Comparison of ENCODE assay signal across 8 cellular contexts in the genomic region with DNA sequence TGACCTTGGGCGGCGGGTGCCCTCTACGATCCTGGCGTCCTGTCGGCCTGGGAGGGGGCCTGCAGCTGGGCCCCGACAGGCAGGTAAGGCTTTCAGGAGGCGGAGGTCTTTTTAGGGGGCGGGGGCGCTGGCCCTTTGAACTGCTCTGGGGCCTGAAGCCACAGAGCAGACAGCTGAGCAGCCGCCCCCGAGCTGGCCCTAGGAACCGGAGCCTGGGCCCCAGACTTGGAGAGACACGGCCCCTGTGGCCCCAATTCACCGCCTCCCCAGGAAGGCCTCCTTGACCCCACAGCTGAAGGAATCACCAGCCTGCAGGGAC. TPM values are rescaled to one million over a fixed set of nuclear protein-coding genes. Genes with fewer than 3 reads are reported as not detected.
DNase-seq lines count a peak whose midpoint lies in the region; ATAC-seq, FAIRE-seq and TF ChIP-seq lines count a peak whose summit lies in the region.

No MANE protein-coding gene starts in this region.

- H3K9me3 Mint-ChIP-seq in activated CD4-positive, alpha-beta T cell treated with anti-CD3 and anti-CD28 coated beads for 36 hours (ENCODE audit: low read depth), result peaks cover 4% of the 10 kb centered on the region
- H3K9me3 Mint-ChIP-seq in astrocyte (ENCODE audit: unreplicated experiment), result no peaks in the 10 kb centered on the region

- peak overlapping the region; percentile 98 for H3K4me2 ChIP-seq in astrocyte (ENCODE audit: low read length)

- no peak for ATAC-seq in activated CD4-positive, alpha-beta T cell treated with anti-CD3 and anti-CD28 coated beads for 36 hours

- no peak for FAIRE-seq in astrocyte (lab: Jason Lieb, UNC)

- 21% methylated on average over 14 of the region's 14 CpGs for WGBS in liver

- H3K4me3 Mint-ChIP-seq in activated CD4-positive, alpha-beta T cell treated with anti-CD3 and anti-CD28 coated beads for 36 hours, result peak overlapping the region; percentile 80
- H3K4me3 Mint-ChIP-seq in astrocyte (ENCODE audit: unreplicated experiment), result peak overlapping the region; percentile 83

- no peaks in the 10 kb centered on the region for H3K27me3 ChIP-seq in astrocyte (ENCODE audit: insufficient read depth, low read length)
- no peaks in the 10 kb centered on the region for H3K27me3 ChIP-seq in liver (ENCODE audit: control insufficient read depth in 4 of 4, insufficient read depth in 4 of 4, low read length in 3 of 4)
- no peaks in the 10 kb centered on the region for H3K27me3 ChIP-seq in tibial artery

- TF ChIP-seq CTCF in astrocyte (IDR thresholded peaks at IDR 0.05; ENCODE audit: insufficient read depth, low read depth, low read length) (no peak), liver (IDR thresholded peaks at IDR 0.05; ENCODE audit: low read depth, low read length, missing input control) (no peak), tibial artery (IDR thresholded peaks at IDR 0.05) (peak in 1 of 2 experiments; percentile 10)

- intact Hi-C loops in activated CD4-positive, alpha-beta T cell treated with anti-CD3 and anti-CD28 coated beads for 36 hours (cut with DNase I, micrococcal nuclease), result loop anchor here (1.0 to 5.0 kb wide), 10 partner anchors 24 to 1359 kb away; partner anchors contain the start of gene TBC1D22A (in 2 of the 2)
- intact Hi-C loops in tibial artery (cut with DNase I; ENCODE audit: low total_unique reads), result no loop called here
- intact Hi-C loops in posterior vena cava (cut with DNase I), result no loop called here

- H3K4me1 ChIP-seq in astrocyte (ENCODE audit: insufficient read depth, low read length), result peaks cover 36% of the 10 kb centered on the region
- peaks cover 15 to 70% (median 53%) of the 10 kb centered on the region in 4 donors for H3K4me1 ChIP-seq in liver (ENCODE audit: control insufficient read depth in 4 of 4, insufficient read depth in 4 of 4, low read length in 3 of 4)
- H3K4me1 ChIP-seq in tibial artery, result peaks cover 6 to 51% (median 45%) of the 10 kb centered on the region in 4 donors

- H3K27ac Mint-ChIP-seq in activated CD4-positive, alpha-beta T cell treated with anti-CD3 and anti-CD28 coated beads for 36 hours, result peak overlapping the region; percentile 91
- peak overlapping the region; percentile 78 for H3K27ac Mint-ChIP-seq in astrocyte (ENCODE audit: unreplicated experiment)

- peak; percentile 62 for DNase-seq in activated CD4-positive, alpha-beta T cell treated with anti-CD3 and anti-CD28 coated beads for 36 hours
- no peak for DNase-seq in activated CD4-positive, alpha-beta T cell treated with anti-CD3 and anti-CD28 coated beads for 4 hours
- DNase-seq in astrocyte (ENCODE audit: low read depth) (no peak), tibial artery (no peak), NCI-H1694 (lab: John Stamatoyannopoulos, UW) (no peak), posterior vena cava (ENCODE audit: low spot score) (no peak), HK-2 (ENCODE audit: unreplicated experiment) (no peak)

- POLR2A ChIA-PET in activated CD4-positive, alpha-beta T cell treated with anti-CD3 and anti-CD28 coated beads for 36 hours (lab: Charles Lee), result interaction anchor here (0.5 to 1.1 kb wide), 4 partner anchors 10 to 488 kb away, joined by 3 to 5 read pairs (median 4); no protein-coding TSS in a partner anchor

- H3K9me3 ChIP-seq in astrocyte (ENCODE audit: insufficient read depth, low read depth, low read length) (no peaks in the 10 kb centered on the region), liver (ENCODE audit: control insufficient read depth in 4 of 4, low read length in 3 of 4) (no peaks in the 10 kb centered on the region), tibial artery (no peaks in the 10 kb centered on the region)

- H3K9ac ChIP-seq in astrocyte (ENCODE audit: low read length), result peak overlapping the region; percentile 76
- peak overlapping the region in 1 of 2 donors; percentile 77 for H3K9ac ChIP-seq in liver (ENCODE audit: low read depth in 1 of 2, low read length in 2 of 2)

- peaks cover 37% of the 10 kb centered on the region for H4K20me1 ChIP-seq in astrocyte (ENCODE audit: insufficient read depth, low read length)

- peak overlapping the region; percentile 68 for H2AFZ ChIP-seq in astrocyte (ENCODE audit: low read depth, low read length)

- peak overlapping the region; percentile 82 for H3K4me3 ChIP-seq in astrocyte (ENCODE audit: insufficient read depth, low read depth, low read length)
- peak overlapping the region; percentile 26 to 90 (median 30) for H3K4me3 ChIP-seq in liver (ENCODE audit: low read depth in 1 of 3, low read length in 3 of 3)
- H3K4me3 ChIP-seq in tibial artery, result peak overlapping the region; percentile 60 to 85

- no peaks in the 10 kb centered on the region for H3K36me3 ChIP-seq in astrocyte (ENCODE audit: insufficient read depth, low read length)
- no peaks in the 10 kb centered on the region for H3K36me3 ChIP-seq in liver (ENCODE audit: control insufficient read depth in 4 of 4, insufficient read depth in 3 of 4, low read depth in 1 of 4, low read length in 3 of 4)
- H3K36me3 ChIP-seq in tibial artery, result no peaks in the 10 kb centered on the region

- H3K27ac ChIP-seq in astrocyte (ENCODE audit: low read depth, low read length) (peak overlapping the region; percentile 38), liver (ENCODE audit: low read depth in 1 of 2, low read length in 2 of 2) (peak overlapping the region; percentile 90 to 91), tibial artery (peak overlapping the region; percentile 82 to 92)

- H3K4me1 Mint-ChIP-seq in activated CD4-positive, alpha-beta T cell treated with anti-CD3 and anti-CD28 coated beads for 36 hours, result peaks cover 39% of the 10 kb centered on the region
- H3K4me1 Mint-ChIP-seq in astrocyte (ENCODE audit: low read depth, unreplicated experiment), result peaks cover 6% of the 10 kb centered on the region

- no peak for TF ChIP-seq RAD21 in liver (IDR thresholded peaks at IDR 0.05)

- peaks cover 14% of the 10 kb centered on the region for H3K36me3 Mint-ChIP-seq in activated CD4-positive, alpha-beta T cell treated with anti-CD3 and anti-CD28 coated beads for 36 hours (ENCODE audit: low read depth)
- peaks cover 2% of the 10 kb centered on the region for H3K36me3 Mint-ChIP-seq in astrocyte (ENCODE audit: low read depth, unreplicated experiment)

- peaks cover 45% of the 10 kb centered on the region for H3K79me2 ChIP-seq in astrocyte (ENCODE audit: insufficient read depth, low read length)

- H3K27me3 Mint-ChIP-seq in activated CD4-positive, alpha-beta T cell treated with anti-CD3 and anti-CD28 coated beads for 36 hours, result no peaks in the 10 kb centered on the region
- H3K27me3 Mint-ChIP-seq in astrocyte (ENCODE audit: low read depth, unreplicated experiment), result no peaks in the 10 kb centered on the region

- CTCF ChIA-PET in activated CD4-positive, alpha-beta T cell treated with anti-CD3 and anti-CD28 coated beads for 36 hours (lab: Charles Lee), result interaction anchor here (0.7 to 2.2 kb wide), 9 partner anchors 11 to 175 kb away, joined by 3 to 16 read pairs (median 5); partner anchors contain the start of gene TBC1D22A

TF ChIP-seq in liver, 16 proteins besides CTCF, POLR2A, EP300 and RAD21 (continues in another document):
- no peak for TF ChIP-seq JUND (IDR thresholded peaks at IDR 0.05)
- no peak for TF ChIP-seq FOXA1 (IDR thresholded peaks at IDR 0.05)
- no peak for TF ChIP-seq RXRA (IDR thresholded peaks at IDR 0.05)
- TF ChIP-seq, protein P1, sequence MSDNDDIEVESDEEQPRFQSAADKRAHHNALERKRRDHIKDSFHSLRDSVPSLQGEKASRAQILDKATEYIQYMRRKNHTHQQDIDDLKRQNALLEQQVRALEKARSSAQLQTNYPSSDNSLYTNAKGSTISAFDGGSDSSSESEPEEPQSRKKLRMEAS (IDR thresholded peaks at IDR 0.05), result no peak
- TF ChIP-seq EGR1 (IDR thresholded peaks at IDR 0.05; ENCODE audit: low read depth in 2 of 2), result no peak
- TF ChIP-seq TAF1 (conservative IDR thresholded peaks at IDR 0.05), result no peak
- no peak for TF ChIP-seq REST (IDR thresholded peaks at IDR 0.05)
- TF ChIP-seq FOXA2 (IDR thresholded peaks at IDR 0.05), result no peak
- TF ChIP-seq YY1 (IDR thresholded peaks at IDR 0.05), result no peak
- TF ChIP-seq SP1 (IDR thresholded peaks at IDR 0.05), result no peak

RNA-seq across cellular contexts. Expression of gene CERK, which starts 0.5 kb away (rescaled TPM):
- 10 to 100 TPM; 27.0 to 32.8 TPM for total RNA-seq in activated CD4-positive, alpha-beta T cell treated with anti-CD3 and anti-CD28 coated beads for 36 hours
- total RNA-seq in astrocyte (18.8 and 23.2 TPM in 2 replicates), liver (10 to 100 TPM in 1 of 2 donors, 1 to 10 TPM in 1; 9.6 to 24.3 TPM), posterior vena cava (10 to 100 TPM; 25.4 to 36.4 TPM)
- 10 to 100 TPM in 1 of 2 donors, 1 to 10 TPM in 1; 7.9 to 10.7 TPM for polyA plus RNA-seq in liver

RNA-seq across cellular contexts. Expression of gene TBC1D22A, which starts 23.8 kb away (rescaled TPM):
- total RNA-seq in activated CD4-positive, alpha-beta T cell treated with anti-CD3 and anti-CD28 coated beads for 36 hours, result 10 to 100 TPM; 36.0 to 38.0 TPM
- total RNA-seq in astrocyte (20.9 and 24.2 TPM in 2 replicates), liver (10 to 100 TPM in 1 of 2 donors, 1 to 10 TPM in 1; 8.3 to 12.4 TPM), posterior vena cava (10 to 100 TPM; 19.3 to 21.7 TPM)
- 1 to 10 TPM; 4.1 to 8.5 TPM for polyA plus RNA-seq in liver

Comparison
In these comparisons a context has a peak if more than half of its experiments do, and no peak if none do; other contexts are left out.
1. H3K27ac ChIP-seq: peak in every context shown above with its lines; median percentile 90 in liver; 87 in tibial artery; 38 in astrocyte.
2. H3K4me3 ChIP-seq: peak in every context shown above with its lines; median percentile 82 in astrocyte; 72 in tibial artery; 30 in liver.
3. intact Hi-C loops: an anchor here in activated CD4-positive, alpha-beta T cell treated with anti-CD3 and anti-CD28 coated beads for 36 hours (1.0 to 5.0 kb wide); none called in tibial artery and posterior vena cava.